Comparison of ENCODE assay signal across 14 cellular contexts in the genomic region with DNA sequence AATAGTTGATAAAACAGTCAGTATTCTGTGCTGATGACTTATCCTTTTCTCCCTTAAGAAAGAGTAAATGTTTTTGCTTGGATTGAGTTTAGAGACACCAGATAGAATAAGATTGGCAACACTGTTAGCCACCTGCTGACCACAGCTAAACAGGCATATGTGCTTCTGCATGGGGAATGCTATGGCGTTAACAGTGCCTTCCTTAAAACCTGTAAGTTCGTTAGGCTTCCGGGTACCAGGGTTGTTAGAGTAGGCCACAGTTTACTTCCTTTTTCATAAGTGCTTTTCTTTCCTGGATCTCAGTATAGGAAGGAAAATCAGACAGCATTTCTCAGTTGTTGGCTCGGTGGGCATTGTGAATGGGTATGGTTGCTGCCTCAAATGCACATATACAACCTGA. TPM values are rescaled to one million over a fixed set of nuclear protein-coding genes. Genes with fewer than 3 reads are reported as not detected.
DNase-seq lines count a peak whose midpoint lies in the region; ATAC-seq and TF ChIP-seq lines count a peak whose summit lies in the region.
"Had no signal": no experiment of that assay in that cellular context is flagged by ENCODE, and none has a peak within 500 bp of the region (broad histone marks: within the 10 kb centered on the region; RNA-seq: fewer than 3 reads in every experiment).

No MANE protein-coding gene starts in this region.

- no peaks in the 10 kb centered on the region for H3K9me3 Mint-ChIP-seq in activated naive CD4-positive, alpha-beta T cell treated with anti-CD3 and anti-CD28 coated beads for 36 hours

- H3K36me3 Mint-ChIP-seq in activated naive CD4-positive, alpha-beta T cell treated with anti-CD3 and anti-CD28 coated beads for 36 hours (ENCODE audit: low read depth), result peaks cover 20% of the 10 kb centered on the region
- H3K36me3 Mint-ChIP-seq in T-helper 17 cell (ENCODE audit: low read depth), result no peaks in the 10 kb centered on the region

- no peaks in the 10 kb centered on the region for H3K36me3 ChIP-seq in spleen

- peak overlapping the region; percentile 9 for H3K27ac ChIP-seq in right cardiac atrium (ENCODE audit: low read length)
- H3K27ac ChIP-seq in spleen, result peak overlapping the region; percentile 8 to 84 (median 69)

- no peak for DNase-seq in activated naive CD4-positive, alpha-beta T cell treated with anti-CD3 and anti-CD28 coated beads for 36 hours
- DNase-seq in activated naive CD4-positive, alpha-beta T cell treated with anti-CD3 and anti-CD28 coated beads, Interleukin-2, amount 50 U/mL, for 16 hours, result no peak
- DNase-seq in T-helper 17 cell (no peak), right cardiac atrium (no peak), spleen (no peak), NCI-H345 treated with DMSO at 0.1 percent for 48 hours (lab: John Stamatoyannopoulos, UW; ENCODE audit: unreplicated experiment) (no peak)
- DNase-seq in effector CD8-positive, alpha-beta T cell (lab: John Stamatoyannopoulos, UW), result no peak
- DNase-seq: activated CD4-positive, alpha-beta T cell treated with anti-CD3 and anti-CD28 coated beads for 48 hours; amygdala; hippocampal formation; MM.1S; NCI-H345 had no signal

- no peak for TF ChIP-seq CTCF in spleen (IDR thresholded peaks at IDR 0.05 in 8 of 11, conservative IDR thresholded peaks at IDR 0.05 in 3 of 11)

- H3K27ac Mint-ChIP-seq in activated naive CD4-positive, alpha-beta T cell treated with anti-CD3 and anti-CD28 coated beads for 36 hours, result peak overlapping the region; percentile 40
- peak overlapping the region; percentile 16 for H3K27ac Mint-ChIP-seq in T-helper 17 cell

- H3K4me1 ChIP-seq in right cardiac atrium (ENCODE audit: control insufficient read depth, insufficient read depth, low read length) (peaks cover 7% of the 10 kb centered on the region), spleen (peaks cover 61 to 99% (median 91%) of the 10 kb centered on the region in 6 donors)

- H3K27me3 ChIP-seq in right cardiac atrium (ENCODE audit: control insufficient read depth, insufficient read depth) (no peaks in the 10 kb centered on the region), spleen (replicated peaks in 1 of 7) (no peaks in the 10 kb centered on the region)

- no peak for ATAC-seq in T-helper 17 cell
- no peak for ATAC-seq in right cardiac atrium
- no peak for ATAC-seq in HG03108 (IDR thresholded peaks at IDR 0.05; ENCODE audit: unreplicated experiment)

- H3K4me3 ChIP-seq in right cardiac atrium (ENCODE audit: low read length) (no peak overlapping the region), spleen (peak overlapping the region in 1 of 8 donors; percentile 8)
- H3K4me3 ChIP-seq: smooth muscle cell had no signal

- CTCF ChIA-PET in activated naive CD4-positive, alpha-beta T cell treated with anti-CD3 and anti-CD28 coated beads for 36 hours (lab: Charles Lee), result interaction anchor here (0.9 to 2.7 kb wide), 4 partner anchors 18 to 92 kb away, joined by 3 to 12 read pairs (median 4); no protein-coding TSS in a partner anchor

- peaks cover 91% of the 10 kb centered on the region for H3K4me1 Mint-ChIP-seq in activated naive CD4-positive, alpha-beta T cell treated with anti-CD3 and anti-CD28 coated beads for 36 hours (ENCODE audit: low read depth)
- peaks cover 71% of the 10 kb centered on the region for H3K4me1 Mint-ChIP-seq in T-helper 17 cell

- no peak overlapping the region for H3K4me3 Mint-ChIP-seq in activated naive CD4-positive, alpha-beta T cell treated with anti-CD3 and anti-CD28 coated beads for 36 hours
- peak overlapping the region; percentile 65 for H3K4me3 Mint-ChIP-seq in T-helper 17 cell

- WGBS in right cardiac atrium, result 54% methylated on average over 4 of the region's 4 CpGs
- 12 to 30% (median 19%) methylated on average over 4 of the region's 4 CpGs for WGBS in spleen, 5 donors

- intact Hi-C loops in activated naive CD4-positive, alpha-beta T cell treated with anti-CD3 and anti-CD28 coated beads for 36 hours (cut with micrococcal nuclease), result no loop called here
- intact Hi-C loops in right cardiac atrium (cut with DNase I) (no loop called here), spleen (cut with DNase I; ENCODE audit: low total_unique reads) (no loop called here)

- no peaks in the 10 kb centered on the region for H3K27me3 Mint-ChIP-seq in activated naive CD4-positive, alpha-beta T cell treated with anti-CD3 and anti-CD28 coated beads for 36 hours (ENCODE audit: low read depth)
- no peaks in the 10 kb centered on the region for H3K27me3 Mint-ChIP-seq in T-helper 17 cell

- no peak for TF ChIP-seq POLR2A in spleen (IDR thresholded peaks at IDR 0.05)

- H3K9me3 ChIP-seq in T-helper 17 cell (ENCODE audit: control insufficient read depth, low read length, poor library complexity, severe bottlenecking) (no peaks in the 10 kb centered on the region), right cardiac atrium (ENCODE audit: control insufficient read depth, low read length) (no peaks in the 10 kb centered on the region), spleen (peaks cover 0 to 7% (median 0%) of the 10 kb centered on the region in 8 donors)

RNA-seq across cellular contexts. Expression of a gene that starts 22.8 kb away (rescaled TPM):
- 10 to 100 TPM; 91.7 to 92.6 TPM for total RNA-seq in activated naive CD4-positive, alpha-beta T cell treated with anti-CD3 and anti-CD28 coated beads for 36 hours
- total RNA-seq in T-helper 17 cell (10 to 100 TPM; 37.4 to 44.4 TPM), right cardiac atrium (10 to 100 TPM; 24.6 to 30.7 (median 28.8) TPM), spleen (10 to 100 TPM; 40.3 to 74.6 (median 52.7) TPM)
- polyA plus RNA-seq in right cardiac atrium (16.7 TPM), spleen (10 to 100 TPM; 20.7 to 32.0 (median 27.4) TPM)
